1 cellular context compared by ENCODE assay signal in genomic region chr4:51880016-51880915, GRCh38.
TF ChIP-seq lines count a peak whose summit lies in the region.

No MANE protein-coding gene starts in this region.

TF ChIP-seq in HepG2, 621 proteins besides CTCF, POLR2A, EP300 and RAD21 (continued from another document):
- TF ChIP-seq, protein P1, sequence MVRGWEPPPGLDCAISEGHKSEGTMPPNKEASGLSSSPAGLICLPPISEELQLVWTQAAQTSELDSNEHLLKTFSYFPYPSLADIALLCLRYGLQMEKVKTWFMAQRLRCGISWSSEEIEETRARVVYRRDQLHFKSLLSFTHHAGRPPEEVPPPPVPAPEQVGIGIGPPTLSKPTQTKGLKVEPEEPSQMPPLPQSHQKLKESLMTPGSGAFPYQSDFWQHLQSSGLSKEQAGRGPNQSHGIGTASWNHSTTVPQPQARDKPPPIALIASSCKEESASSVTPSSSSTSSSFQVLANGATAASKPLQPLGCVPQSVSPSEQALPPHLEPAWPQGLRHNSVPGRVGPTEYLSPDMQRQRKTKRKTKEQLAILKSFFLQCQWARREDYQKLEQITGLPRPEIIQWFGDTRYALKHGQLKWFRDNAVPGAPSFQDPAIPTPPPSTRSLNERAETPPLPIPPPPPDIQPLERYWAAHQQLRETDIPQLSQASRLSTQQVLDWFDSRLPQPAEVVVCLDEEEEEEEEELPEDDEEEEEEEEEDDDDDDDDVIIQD (CRISPR knock-in tag; IDR thresholded peaks at IDR 0.05; ENCODE audit: low read depth): no peak
- TF ChIP-seq, protein P2, sequence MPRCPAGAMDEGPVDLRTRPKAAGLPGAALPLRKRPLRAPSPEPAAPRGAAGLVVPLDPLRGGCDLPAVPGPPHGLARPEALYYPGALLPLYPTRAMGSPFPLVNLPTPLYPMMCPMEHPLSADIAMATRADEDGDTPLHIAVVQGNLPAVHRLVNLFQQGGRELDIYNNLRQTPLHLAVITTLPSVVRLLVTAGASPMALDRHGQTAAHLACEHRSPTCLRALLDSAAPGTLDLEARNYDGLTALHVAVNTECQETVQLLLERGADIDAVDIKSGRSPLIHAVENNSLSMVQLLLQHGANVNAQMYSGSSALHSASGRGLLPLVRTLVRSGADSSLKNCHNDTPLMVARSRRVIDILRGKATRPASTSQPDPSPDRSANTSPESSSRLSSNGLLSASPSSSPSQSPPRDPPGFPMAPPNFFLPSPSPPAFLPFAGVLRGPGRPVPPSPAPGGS (CRISPR knock-in tag; IDR thresholded peaks at IDR 0.05): no peak
- TF ChIP-seq ZFX (CRISPR knock-in tag; IDR thresholded peaks at IDR 0.05; ENCODE audit: low read depth) (peak; percentile 68), ZNF75D (CRISPR knock-in tag; IDR thresholded peaks at IDR 0.05; ENCODE audit: borderline replicate concordance) (no peak), SRY (CRISPR knock-in tag; IDR thresholded peaks at IDR 0.05) (no peak), ZNF740 (CRISPR knock-in tag; IDR thresholded peaks at IDR 0.05) (0 out of 2 replicates have a peak, but pooled peaks have one; percentile 60), AFF4 (CRISPR knock-in tag; IDR thresholded peaks at IDR 0.05) (no peak), ZNF33A (CRISPR knock-in tag; IDR thresholded peaks at IDR 0.05; ENCODE audit: borderline replicate concordance) (no peak), ERF (CRISPR knock-in tag; IDR thresholded peaks at IDR 0.05) (0 out of 2 replicates have a peak, but pooled peaks have one; percentile 34), ZSCAN25 (CRISPR knock-in tag; IDR thresholded peaks at IDR 0.05) (peak; percentile 41; the same call in 1 of the 2 replicates), KDM1A (CRISPR knock-in tag; IDR thresholded peaks at IDR 0.05) (no peak), ZNF501 (CRISPR knock-in tag; IDR thresholded peaks at IDR 0.05) (peak; percentile 71; the same call in 1 of the 2 replicates), ZNF562 (CRISPR knock-in tag; IDR thresholded peaks at IDR 0.05; ENCODE audit: borderline replicate concordance) (no peak), NPAS2 (CRISPR knock-in tag; IDR thresholded peaks at IDR 0.05; ENCODE audit: borderline replicate concordance) (no peak), ZNF788 (CRISPR knock-in tag; IDR thresholded peaks at IDR 0.05; ENCODE audit: borderline replicate concordance) (0 out of 2 replicates have a peak, but pooled peaks have one; percentile 45), ZNF563 (CRISPR knock-in tag; IDR thresholded peaks at IDR 0.05) (no peak), GABPA (IDR thresholded peaks at IDR 0.05; ENCODE audit: low read depth, low read length) (no peak), GABPA (CRISPR knock-in tag; IDR thresholded peaks at IDR 0.05; ENCODE audit: low read depth) (no peak)
TF ChIP-seq in HepG2: peak in this region for 102.
